ENCODE assay signal across 14 cellular contexts in the genomic region with DNA sequence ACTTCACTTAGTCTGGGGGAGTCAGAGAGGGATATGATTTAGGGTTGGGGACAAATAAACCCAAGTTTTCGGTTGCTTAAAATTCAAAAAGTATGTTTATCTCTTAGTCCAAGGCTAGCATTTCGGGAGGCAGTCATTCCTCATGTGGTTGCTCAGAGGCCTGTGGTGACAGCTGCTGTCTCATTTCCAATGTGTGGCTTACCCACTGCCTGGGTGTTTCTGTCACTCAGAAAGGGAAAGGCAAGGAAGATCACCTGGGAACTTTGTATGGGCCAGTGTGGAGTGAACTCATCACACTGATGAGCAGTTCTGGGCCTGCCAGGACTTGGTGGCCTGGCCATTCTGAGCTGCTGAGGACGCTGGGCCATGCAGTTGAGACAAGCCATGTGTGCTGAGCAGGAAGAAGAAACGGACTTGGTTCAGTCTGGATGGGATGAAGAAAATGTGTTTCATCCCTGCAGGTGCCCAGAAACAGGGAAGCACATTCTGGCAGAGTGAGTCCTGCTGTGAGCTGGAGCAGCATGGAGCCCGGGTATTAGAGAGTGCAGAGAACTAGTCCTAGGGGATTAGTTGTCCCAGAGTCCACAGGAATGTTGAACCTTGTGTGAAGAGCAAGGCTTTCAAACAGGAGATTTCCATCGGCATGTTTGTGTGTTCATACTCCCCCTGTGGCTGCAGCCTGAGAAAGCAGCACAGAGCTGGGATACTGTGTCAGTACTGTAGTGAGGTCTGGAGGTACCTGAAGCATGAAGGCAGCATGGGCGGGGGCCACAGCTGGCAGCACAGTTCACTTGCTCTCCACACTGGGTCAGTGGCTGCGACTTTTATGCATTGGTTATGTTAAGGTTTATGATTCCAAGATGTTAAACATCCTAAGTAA.
DNase-seq lines count a peak whose midpoint lies in the region; ATAC-seq and TF ChIP-seq lines count a peak whose summit lies in the region.
"Had no signal": no experiment of that assay in that cellular context is flagged by ENCODE, and none has a peak within 500 bp of the region (broad histone marks: within the 10 kb centered on the region; RNA-seq: fewer than 3 reads in every experiment).

No MANE protein-coding gene starts in this region.

- peaks cover 12% of the 10 kb centered on the region for H3K27me3 Mint-ChIP-seq in brain
- H3K27me3 Mint-ChIP-seq: activated naive CD8-positive, alpha-beta T cell treated with anti-CD3 and anti-CD28 coated beads, Interleukin-2, amount 50 U/mL, for 24 hours; stimulated activated naive CD8-positive, alpha-beta T cell treated with anti-CD3 and anti-CD28 coated beads, Interleukin-15, Interleukin-2, amounts not matched to agents 100 ng/mL and 50 ng/mL, for 24 hours had no signal

- H3K4me1 Mint-ChIP-seq in brain, result peaks cover 31% of the 10 kb centered on the region
- H3K4me1 Mint-ChIP-seq: activated naive CD8-positive, alpha-beta T cell treated with anti-CD3 and anti-CD28 coated beads, Interleukin-2, amount 50 U/mL, for 24 hours; CD8-positive, alpha-beta memory T cell had no signal

- H3K27ac Mint-ChIP-seq in brain, result peak overlapping the region in 3 of 5 experiments; percentile 47 to 84 (median 65)
- H3K27ac Mint-ChIP-seq: activated naive CD8-positive, alpha-beta T cell treated with anti-CD3 and anti-CD28 coated beads, Interleukin-2, amount 50 U/mL, for 24 hours; CD8-positive, alpha-beta memory T cell; stimulated activated naive CD8-positive, alpha-beta T cell treated with anti-CD3 and anti-CD28 coated beads, Interleukin-15, Interleukin-2, amounts not matched to agents 100 ng/mL and 50 ng/mL, for 24 hours had no signal

- TF ChIP-seq CTCF in brain (conservative IDR thresholded peaks at IDR 0.05), result peak in 1 of 2 experiments; percentile 53

- H3K4me3 Mint-ChIP-seq in brain, result no peak overlapping the region
- H3K4me3 Mint-ChIP-seq: activated naive CD8-positive, alpha-beta T cell treated with anti-CD3 and anti-CD28 coated beads, Interleukin-2, amount 50 U/mL, for 24 hours; CD8-positive, alpha-beta memory T cell; stimulated activated naive CD8-positive, alpha-beta T cell treated with anti-CD3 and anti-CD28 coated beads, Interleukin-15, Interleukin-2, amounts not matched to agents 100 ng/mL and 50 ng/mL, for 24 hours had no signal

- DNase-seq in AG08396 (ENCODE audit: low spot score) (peak; percentile 18), kidney tubule cell (ENCODE audit: low spot score) (peak; percentile 84), GM19238 (ENCODE audit: insufficient read length, low spot score) (no peak), midbrain (lab: John Stamatoyannopoulos, UW) (no peak), nucleus accumbens (lab: John Stamatoyannopoulos, UW) (no peak)
- DNase-seq: activated naive CD8-positive, alpha-beta T cell treated with anti-CD3 and anti-CD28 coated beads, Interleukin-2, amount 50 U/mL, for 24 hours; CD8-positive, alpha-beta memory T cell; gastrocnemius medialis; NCI-H2107; Right ventricle myocardium superior had no signal

- peaks cover 0 to 3% (median 0%) of the 10 kb centered on the region in 5 experiments for H3K9me3 Mint-ChIP-seq in brain
- H3K9me3 Mint-ChIP-seq: activated naive CD8-positive, alpha-beta T cell treated with anti-CD3 and anti-CD28 coated beads, Interleukin-2, amount 50 U/mL, for 24 hours; stimulated activated naive CD8-positive, alpha-beta T cell treated with anti-CD3 and anti-CD28 coated beads, Interleukin-15, Interleukin-2, amounts not matched to agents 100 ng/mL and 50 ng/mL, for 24 hours had no signal

- ATAC-seq in HG03342 (IDR thresholded peaks at IDR 0.05; ENCODE audit: unreplicated experiment), result peak; percentile 57
- ATAC-seq in GM21723 (IDR thresholded peaks at IDR 0.05; ENCODE audit: unreplicated experiment), result no peak
- ATAC-seq: activated naive CD8-positive, alpha-beta T cell treated with anti-CD3 and anti-CD28 coated beads, Interleukin-2, amount 50 U/mL, for 24 hours; gastrocnemius medialis had no signal

- no peaks in the 10 kb centered on the region for H3K36me3 Mint-ChIP-seq in brain

Comparison
In these comparisons a context has a peak if more than half of its experiments do, and no peak if none do; other contexts are left out.
1. DNase-seq: peak in AG08396 (single experiment) and kidney tubule cell (single experiment); none in GM19238 (single experiment), midbrain (single experiment) and nucleus accumbens (0 of 56).